In genomic region chr2:20065885-20066602, GRCh38 we compare ENCODE assay signal across 10 cellular contexts. TPM values are rescaled to one million over a fixed set of nuclear protein-coding genes. Genes with fewer than 3 reads are reported as not detected.
DNase-seq lines count a peak whose midpoint lies in the region; ATAC-seq lines count a peak whose summit lies in the region.
"Had no signal": no experiment of that assay in that cellular context is flagged by ENCODE, and none has a peak within 500 bp of the region (broad histone marks: within the 10 kb centered on the region; RNA-seq: fewer than 3 reads in every experiment).

No MANE protein-coding gene starts in this region.

- CTCF ChIA-PET in activated CD4-positive, alpha-beta T cell treated with anti-CD3 and anti-CD28 coated beads for 36 hours (lab: Charles Lee) = interaction anchor here (0.7 kb wide), 1 partner anchor 9 kb away, joined by 3 read pairs; no protein-coding TSS in a partner anchor

- no peak overlapping the region for H3K4me3 ChIP-seq in muscle layer of colon (ENCODE audit: low read depth in 1 of 2, low read length in 2 of 2)
- H3K4me3 ChIP-seq: BLaER1, SK-N-MC had no signal

- POLR2A ChIA-PET in activated CD4-positive, alpha-beta T cell treated with anti-CD3 and anti-CD28 coated beads for 36 hours (lab: Charles Lee) = no interaction called here

- peak; percentile 48 for DNase-seq in activated CD4-positive, alpha-beta T cell treated with anti-CD3 and anti-CD28 coated beads for 36 hours
- DNase-seq in activated CD4-positive, alpha-beta T cell treated with anti-CD3 and anti-CD28 coated beads, Interleukin-2, amount 10 ng/mL, durations not matched to agents 24 days and 14 days = no peak
- DNase-seq in NCI-H460 (ENCODE audit: extremely low read depth, low read depth) = peak; percentile 53
- peak; percentile 85 for DNase-seq in cerebellar cortex (ENCODE audit: low spot score)
- no peak for DNase-seq in amniotic stem cell (lab: John Stamatoyannopoulos, UW)

- ATAC-seq in activated CD4-positive, alpha-beta T cell treated with anti-CD3 and anti-CD28 coated beads for 36 hours = peak; percentile 58
- ATAC-seq in HG02759 (IDR thresholded peaks at IDR 0.05; ENCODE audit: unreplicated experiment) (no peak), GM21529 (IDR thresholded peaks at IDR 0.05; ENCODE audit: unreplicated experiment) (no peak)

- no peak overlapping the region for H3K4me3 Mint-ChIP-seq in activated CD4-positive, alpha-beta T cell treated with anti-CD3 and anti-CD28 coated beads for 36 hours
- no peak overlapping the region for H3K4me3 Mint-ChIP-seq in activated CD4-positive, alpha-beta T cell treated with anti-CD3 and anti-CD28 coated beads, Interleukin-2, amount 10 ng/mL, durations not matched to agents 24 days and 14 days

- no peaks in the 10 kb centered on the region for H3K27me3 ChIP-seq in muscle layer of colon (ENCODE audit: control insufficient read depth in 1 of 2, insufficient read depth in 2 of 2, low read length in 2 of 2)
- H3K27me3 ChIP-seq: BLaER1 had no signal

- H3K36me3 ChIP-seq in muscle layer of colon (ENCODE audit: insufficient read depth, low read length) = no peaks in the 10 kb centered on the region
- H3K36me3 ChIP-seq: BLaER1 had no signal

- H3K4me1 Mint-ChIP-seq in activated CD4-positive, alpha-beta T cell treated with anti-CD3 and anti-CD28 coated beads for 36 hours = peaks cover 3% of the 10 kb centered on the region
- no peaks in the 10 kb centered on the region for H3K4me1 Mint-ChIP-seq in activated CD4-positive, alpha-beta T cell treated with anti-CD3 and anti-CD28 coated beads, Interleukin-2, amount 10 ng/mL, durations not matched to agents 24 days and 14 days

- H3K27ac ChIP-seq in muscle layer of colon (ENCODE audit: low read depth, low read length) = peak overlapping the region; percentile 59
- H3K27ac ChIP-seq: BLaER1, SK-N-MC had no signal

- intact Hi-C loops in activated CD4-positive, alpha-beta T cell treated with anti-CD3 and anti-CD28 coated beads for 36 hours (cut with DNase I, micrococcal nuclease) = no loop called here
- intact Hi-C loops in activated CD4-positive, alpha-beta T cell treated with anti-CD3 and anti-CD28 coated beads, Interleukin-2, amount 10 ng/mL, durations not matched to agents 24 days and 14 days (cut with micrococcal nuclease) = no loop called here

- peaks cover 38% of the 10 kb centered on the region for H3K4me1 ChIP-seq in muscle layer of colon (ENCODE audit: insufficient read depth, low read length)
- H3K4me1 ChIP-seq: BLaER1 had no signal

- no peak overlapping the region for H3K27ac Mint-ChIP-seq in activated CD4-positive, alpha-beta T cell treated with anti-CD3 and anti-CD28 coated beads for 36 hours
- H3K27ac Mint-ChIP-seq in activated CD4-positive, alpha-beta T cell treated with anti-CD3 and anti-CD28 coated beads, Interleukin-2, amount 10 ng/mL, durations not matched to agents 24 days and 14 days = no peak overlapping the region

- no peaks in the 10 kb centered on the region for H3K36me3 Mint-ChIP-seq in activated CD4-positive, alpha-beta T cell treated with anti-CD3 and anti-CD28 coated beads for 36 hours (ENCODE audit: low read depth)
- no peaks in the 10 kb centered on the region for H3K36me3 Mint-ChIP-seq in activated CD4-positive, alpha-beta T cell treated with anti-CD3 and anti-CD28 coated beads, Interleukin-2, amount 10 ng/mL, durations not matched to agents 24 days and 14 days (ENCODE audit: low read depth)

- peaks cover 4% of the 10 kb centered on the region for H3K27me3 Mint-ChIP-seq in activated CD4-positive, alpha-beta T cell treated with anti-CD3 and anti-CD28 coated beads for 36 hours
- H3K27me3 Mint-ChIP-seq in activated CD4-positive, alpha-beta T cell treated with anti-CD3 and anti-CD28 coated beads, Interleukin-2, amount 10 ng/mL, durations not matched to agents 24 days and 14 days = peaks cover 5% of the 10 kb centered on the region

- H3K9me3 Mint-ChIP-seq in activated CD4-positive, alpha-beta T cell treated with anti-CD3 and anti-CD28 coated beads for 36 hours (ENCODE audit: low read depth) = peaks cover 2% of the 10 kb centered on the region
- no peaks in the 10 kb centered on the region for H3K9me3 Mint-ChIP-seq in activated CD4-positive, alpha-beta T cell treated with anti-CD3 and anti-CD28 coated beads, Interleukin-2, amount 10 ng/mL, durations not matched to agents 24 days and 14 days

- H3K9me3 ChIP-seq in muscle layer of colon (ENCODE audit: low read length) = no peaks in the 10 kb centered on the region

- no peak overlapping the region for H3K9ac ChIP-seq in muscle layer of colon (ENCODE audit: low read length)
- H3K9ac ChIP-seq: BLaER1 had no signal

RNA-seq across cellular contexts. Expression of gene LAPTM4A, which starts 14.6 kb away (rescaled TPM):
- 10 to 100 TPM; 22.5 to 41.9 TPM for total RNA-seq in activated CD4-positive, alpha-beta T cell treated with anti-CD3 and anti-CD28 coated beads for 36 hours
- total RNA-seq in activated CD4-positive, alpha-beta T cell treated with anti-CD3 and anti-CD28 coated beads, Interleukin-2, amount 10 ng/mL, durations not matched to agents 24 days and 14 days = 24.3 and 25.3 TPM in 2 replicates
- total RNA-seq in NCI-H460 (2014; rRNA removed; shearing (Covaris generic)) = 64.7 and 71.1 TPM in 2 replicates
- 30.6 and 37.7 TPM in 2 replicates for polyA plus RNA-seq in NCI-H460 (2014; cell fraction: nucleus; rRNA removed)

RNA-seq across cellular contexts. Expression of gene MATN3, which starts 53.6 kb away (rescaled TPM):
- total RNA-seq in activated CD4-positive, alpha-beta T cell treated with anti-CD3 and anti-CD28 coated beads for 36 hours = not detected
- total RNA-seq in activated CD4-positive, alpha-beta T cell treated with anti-CD3 and anti-CD28 coated beads, Interleukin-2, amount 10 ng/mL, durations not matched to agents 24 days and 14 days = not detected in 2 replicates
- total RNA-seq in NCI-H460 (2014; rRNA removed; shearing (Covaris generic)) = 2.8 and 3.0 TPM in 2 replicates
- polyA plus RNA-seq in NCI-H460 (2014; cell fraction: nucleus; rRNA removed) = 5.7 and 9.5 TPM in 2 replicates

Comparison
In these comparisons a context has a peak if more than half of its experiments do, and no peak if none do; other contexts are left out.
1. DNase-seq: peak in activated CD4-positive, alpha-beta T cell treated with anti-CD3 and anti-CD28 coated beads for 36 hours (single experiment), NCI-H460 (single experiment) and cerebellar cortex (single experiment); none in activated CD4-positive, alpha-beta T cell treated with anti-CD3 and anti-CD28 coated beads, Interleukin-2, amount 10 ng/mL, durations not matched to agents 24 days and 14 days (single experiment) and amniotic stem cell (single experiment).